ENCODE assay signal across 12 cellular contexts in genomic region chr3:58608648-58609047, GRCh38. TPM values are rescaled to one million over a fixed set of nuclear protein-coding genes. Genes with fewer than 3 reads are reported as not detected.
DNase-seq lines count a peak whose midpoint lies in the region; ATAC-seq and TF ChIP-seq lines count a peak whose summit lies in the region.
"Had no signal": no experiment of that assay in that cellular context is flagged by ENCODE, and none has a peak within 500 bp of the region (broad histone marks: within the 10 kb centered on the region; RNA-seq: fewer than 3 reads in every experiment).

No MANE protein-coding gene starts in this region.

- H3K27ac ChIP-seq in esophagus squamous epithelium: peak overlapping the region in 1 of 4 donors; percentile 38

- WGBS in esophagus squamous epithelium, 2 donors: 55 to 57% methylated on average over 5 of the region's 5 CpGs

- TF ChIP-seq CTCF in esophagus squamous epithelium (IDR thresholded peaks at IDR 0.05): no peak

- H3K9me3 ChIP-seq in esophagus squamous epithelium: no peaks in the 10 kb centered on the region

- no peaks in the 10 kb centered on the region for H3K27me3 ChIP-seq in esophagus squamous epithelium

- intact Hi-C loops in esophagus squamous epithelium (cut with DNase I): no loop called here

- TF ChIP-seq POLR2A in esophagus squamous epithelium (IDR thresholded peaks at IDR 0.05): no peak

- peak; percentile 22 for ATAC-seq in esophagus mucosa
- ATAC-seq in GM21381 (IDR thresholded peaks at IDR 0.05; ENCODE audit: unreplicated experiment): no peak

- no peak overlapping the region for H3K4me3 ChIP-seq in esophagus squamous epithelium

- H3K4me1 ChIP-seq in esophagus squamous epithelium: peaks cover 0 to 28% (median 0%) of the 10 kb centered on the region in 3 donors

- DNase-seq in M059J (ENCODE audit: low read depth) (peak; percentile 90), NCI-H69 (lab: John Stamatoyannopoulos, UW) (peak; percentile 87), pons (ENCODE audit: low spot score) (peak; percentile 45), esophagus squamous epithelium (lab: John Stamatoyannopoulos, UW) (no peak), AG20443 (ENCODE audit: low spot score) (no peak), MV-4-11 (lab: John Stamatoyannopoulos, UW) (no peak)
- DNase-seq: activated naive CD8-positive, alpha-beta T cell treated with anti-CD3 and anti-CD28 coated beads, Interleukin-2, amount 50 U/mL, for 24 hours; DMS53; endodermal cell; nephron progenitor cell had no signal

- H3K36me3 ChIP-seq in esophagus squamous epithelium: no peaks in the 10 kb centered on the region

RNA-seq across cellular contexts. Expression of gene FAM107A, which starts 31.5 kb away (rescaled TPM):
- total RNA-seq in M059J (2014; rRNA removed; shearing (Covaris generic)): 0.12 and 0.42 TPM in 2 replicates
- total RNA-seq in esophagus mucosa (4.1 TPM), esophagus squamous epithelium (10 to 100 TPM in 2 of 4 donors, 1 to 10 TPM in 2; 3.9 to 78.6 (median 10.8) TPM)
- total RNA-seq: endodermal cell had no signal

RNA-seq across cellular contexts. Expression of gene FAM3D, which starts 57.9 kb away (rescaled TPM):
- not detected in 2 replicates for total RNA-seq in M059J (2014; rRNA removed; shearing (Covaris generic))
- total RNA-seq in esophagus mucosa: 134 TPM
- 100 to 1,000 TPM in 3 of 4 donors, 10 to 100 TPM in 1; 84.3 to 214 (median 128) TPM for total RNA-seq in esophagus squamous epithelium
- total RNA-seq: endodermal cell had no signal

Comparison
In these comparisons a context has a peak if more than half of its experiments do, and no peak if none do; other contexts are left out.
1. DNase-seq: peak in M059J (single experiment), NCI-H69 (single experiment) and pons (single experiment); none in esophagus squamous epithelium (single experiment), AG20443 (single experiment) and MV-4-11 (single experiment).
2. RNA of gene FAM3D, which starts 57.9 kb away (total RNA-seq): 84.3 to 214 TPM in esophagus squamous epithelium and 134 TPM in esophagus mucosa (single experiment); not detected in M059J; every median in the first group is over 10 times any median in the second.